28 cellular contexts compared by ENCODE assay signal in the genomic region with DNA sequence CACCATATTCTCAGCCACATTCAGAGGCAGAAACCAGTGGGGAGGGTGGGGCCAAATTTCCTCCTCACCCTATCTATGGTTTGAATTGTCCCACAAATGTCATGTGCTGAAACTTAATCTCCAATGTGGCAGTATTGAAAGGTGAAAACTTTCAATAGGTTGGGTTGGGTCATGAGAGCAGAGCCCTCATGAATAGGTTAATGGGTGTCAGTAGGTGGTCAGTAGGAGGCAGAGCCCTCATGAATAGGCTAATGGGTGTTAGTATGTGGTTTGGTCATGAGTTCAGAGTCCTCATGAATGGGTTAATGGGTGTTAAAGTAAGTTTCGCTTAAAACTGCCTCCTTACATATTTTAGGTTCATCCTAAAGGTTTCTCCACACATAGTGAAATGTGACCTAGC.
"Had no signal": no experiment of that assay in that cellular context is flagged by ENCODE, and none has a peak within 500 bp of the region (broad histone marks: within the 10 kb centered on the region; RNA-seq: fewer than 3 reads in every experiment).

No MANE protein-coding gene starts in this region.

- H3K4me2 ChIP-seq: neural progenitor cell, smooth muscle cell had no signal

- H3K36me3 ChIP-seq: gastrocnemius medialis, neural progenitor cell, prostate gland, right atrium auricular region, suprapubic skin, transverse colon, upper lobe of right lung, uterus had no signal

- H3K36me3 Mint-ChIP-seq: memory B cell, neural progenitor cell had no signal

- H3K4me1 Mint-ChIP-seq: nephron, neural progenitor cell had no signal

- H3K27me3 ChIP-seq: gastrocnemius medialis, neural progenitor cell, right atrium auricular region, transverse colon, upper lobe of right lung, uterus had no signal

- H3K27ac Mint-ChIP-seq: dendritic cell treated with granulocyte-macrophage colony-stimulating factor and Interleukin-4, amounts not matched to agents 40 ng/mL and 50 ng/mL, for 4 days; endodermal cell; memory B cell; neural progenitor cell; stimulated activated naive CD8-positive, alpha-beta T cell treated with anti-CD3 and anti-CD28 coated beads, Interleukin-15, amount 100 ng/mL, for 72 hours had no signal

- H3K27ac ChIP-seq: epithelial cell of prostate, gastrocnemius medialis, neural progenitor cell, prostate gland, right atrium auricular region, suprapubic skin, transverse colon, upper lobe of right lung, uterus had no signal

- ATAC-seq: esophagus mucosa; gastrocnemius medialis; left lobe of liver; sciatic nerve; stimulated activated naive CD8-positive, alpha-beta T cell treated with anti-CD3 and anti-CD28 coated beads, Interleukin-15, amount 100 ng/mL, for 72 hours; upper lobe of right lung had no signal

- H3K4me3 ChIP-seq: gastrocnemius medialis, lung, neural progenitor cell, prostate gland, right atrium auricular region, smooth muscle cell, suprapubic skin, transverse colon, upper lobe of right lung, uterus had no signal

- H3K4me1 ChIP-seq: gastrocnemius medialis, prostate gland, right atrium auricular region, suprapubic skin, transverse colon, upper lobe of right lung, uterus had no signal

- H3K9me3 ChIP-seq: gastrocnemius medialis, prostate gland, right atrium auricular region, suprapubic skin, transverse colon, upper lobe of right lung, uterus had no signal

- DNase-seq: effector CD8-positive, alpha-beta T cell; endodermal cell; foreskin fibroblast; gastrocnemius medialis; head of caudate nucleus; kidney; stimulated activated CD4-positive, alpha-beta T cell treated with anti-CD3 and anti-CD28 coated beads, Interleukin-12 subunit alpha, Interleukin-12 subunit beta, amount 100 ng/mL, for 4 hours; stimulated activated CD4-positive, alpha-beta T cell treated with anti-CD3 and anti-CD28 coated beads, Interleukin-1b, Interleukin-23, amount 100 ng/mL, for 48 hours; stimulated activated CD4-positive, alpha-beta T cell treated with anti-CD3 and anti-CD28 coated beads, Interleukin-4, amount 100 ng/mL, for 1 hour; stimulated activated CD8-positive, alpha-beta memory T cell treated with anti-CD3 and anti-CD28 coated beads, Interleukin-4, amount 100 ng/mL, for 48 hours; stimulated activated naive CD4-positive, alpha-beta T cell; stimulated activated naive CD8-positive, alpha-beta T cell treated with anti-CD3 and anti-CD28 coated beads, Interleukin-15, amount 100 ng/mL, for 72 hours; transverse colon; upper lobe of right lung; uterus had no signal

- H3K9me3 Mint-ChIP-seq: dendritic cell treated with granulocyte-macrophage colony-stimulating factor and Interleukin-4, amounts not matched to agents 40 ng/mL and 50 ng/mL, for 4 days; endodermal cell; memory B cell; nephron; neural progenitor cell; stimulated activated naive CD8-positive, alpha-beta T cell treated with anti-CD3 and anti-CD28 coated beads, Interleukin-15, amount 100 ng/mL, for 72 hours had no signal

- H3K4me3 Mint-ChIP-seq: dendritic cell treated with granulocyte-macrophage colony-stimulating factor and Interleukin-4, amounts not matched to agents 40 ng/mL and 50 ng/mL, for 4 days; endodermal cell; memory B cell; nephron; neural progenitor cell; stimulated activated naive CD8-positive, alpha-beta T cell treated with anti-CD3 and anti-CD28 coated beads, Interleukin-15, amount 100 ng/mL, for 72 hours had no signal

- H2AFZ ChIP-seq: neural progenitor cell had no signal

- H3K9ac ChIP-seq: neural progenitor cell had no signal
